Comparison of ENCODE assay signal across 7 cellular contexts in genomic region chr1:68385793-68386524, GRCh38.
DNase-seq lines count a peak whose midpoint lies in the region; ATAC-seq and TF ChIP-seq lines count a peak whose summit lies in the region.
"Not testable (repeated sequence)": the region's sequence is repeated elsewhere in the genome, so short reads cannot be mapped to it uniquely, and the experiment has no call there.

No MANE protein-coding gene starts in this region.

- intact Hi-C loops in A673 (cut with micrococcal nuclease; ENCODE audit: unreplicated experiment); esophagus squamous epithelium (cut with DNase I): not testable (repeated sequence)
- intact Hi-C loops in HCT116 (cut with micrococcal nuclease), result loop anchor here (2.0 to 10.0 kb wide), 2 partner anchors 63 to 701 kb away; partner anchors contain the start of gene GADD45A

- H3K27me3 Mint-ChIP-seq in chondrocyte (ENCODE audit: low read depth), result not testable (repeated sequence)

- RAD21 ChIA-PET in HCT116 (lab: Charles Lee; ENCODE audit: low non-redundant PET in 1 of 2, low total read pairs in 2 of 2, uncharacterized antibody in 2 of 2, unreplicated experiment in 2 of 2), result not testable (repeated sequence)

- peak overlapping the region; percentile 61 for H3K9ac ChIP-seq in HCT116 (ENCODE audit: low read length)

- peak overlapping the region; percentile 70 for H3K4me2 ChIP-seq in HCT116 (ENCODE audit: low read length)
- H3K4me2 ChIP-seq in osteoblast (ENCODE audit: insufficient read depth, low read length), result not testable (repeated sequence)

- WGBS in esophagus squamous epithelium, 2 donors, result 65 to 72% methylated on average over 9 of the region's 10 CpGs

- not testable (repeated sequence) for H3K4me3 Mint-ChIP-seq in chondrocyte (ENCODE audit: unreplicated experiment)

- CTCF ChIA-PET in A673 (lab: Charles Lee), result not testable (repeated sequence)
- CTCF ChIA-PET in HCT116 (lab: Charles Lee), result interaction anchor here (1.6 kb wide), 1 partner anchor 266 kb away, joined by 5 read pairs; no protein-coding TSS in a partner anchor

- H3K27me3 ChIP-seq in A673 (replicated peaks; ENCODE audit: insufficient read depth, low read depth, low read length, poor library complexity); HCT116 (ENCODE audit: insufficient read depth, low read length); SJSA1 (replicated peaks); esophagus squamous epithelium; osteoblast (ENCODE audit: insufficient read depth, low read length): not testable (repeated sequence)

- not testable (repeated sequence) for TF ChIP-seq CTCF in A673 (conservative IDR thresholded peaks at IDR 0.05; ENCODE audit: low read depth, low read length); HCT116 (IDR thresholded peaks at IDR 0.05 in 2 of 3, conservative IDR thresholded peaks at IDR 0.05 in 1 of 3; ENCODE audit: borderline replicate concordance in 1 of 3, insufficient read depth in 1 of 3, low read depth in 2 of 3, low read length in 2 of 3); chondrocyte (IDR thresholded peaks at IDR 0.05); esophagus squamous epithelium (IDR thresholded peaks at IDR 0.05); osteoblast (IDR thresholded peaks at IDR 0.05; ENCODE audit: extremely low read depth, low read depth, low read length)

- H3K4me1 Mint-ChIP-seq in chondrocyte (ENCODE audit: low read depth), result peaks cover 22% of the 10 kb centered on the region

- POLR2A ChIA-PET in A673 (lab: Charles Lee; ENCODE audit: low non-redundant PET), result not testable (repeated sequence)
- POLR2A ChIA-PET in HCT116 (lab: Charles Lee), result interaction anchor here (0.7 to 1.4 kb wide), 6 partner anchors 8 to 701 kb away, joined by 3 to 6 read pairs (median 4); no protein-coding TSS in a partner anchor

- not testable (repeated sequence) for TF ChIP-seq RAD21 in HCT116 (IDR thresholded peaks at IDR 0.05; ENCODE audit: low read depth)

- not testable (repeated sequence) for H3K36me3 ChIP-seq in A673 (ENCODE audit: insufficient read depth, low read length, poor library complexity, severe bottlenecking); HCT116 (ENCODE audit: control insufficient read depth in 1 of 2, insufficient read depth in 2 of 2, low read length in 2 of 2); SJSA1; esophagus squamous epithelium; osteoblast (ENCODE audit: insufficient read depth, low read length)

- not testable (repeated sequence) for H3K9me2 ChIP-seq in HCT116 (ENCODE audit: insufficient read depth)

- peak overlapping the region; percentile 17 for H3K27ac Mint-ChIP-seq in chondrocyte (ENCODE audit: unreplicated experiment)

- DNase-seq in A673 (ENCODE audit: low spot score); SJSA1 (ENCODE audit: low read depth in 1 of 2, low spot score in 2 of 2); chondrocyte (ENCODE audit: low spot score); esophagus squamous epithelium (lab: John Stamatoyannopoulos, UW); osteoblast (ENCODE audit: insufficient read length, low spot score, missing footprints): not testable (repeated sequence)
- DNase-seq in HCT116 (ENCODE audit: low read depth, low spot score), result peak; percentile 59
- peak; percentile 42 for DNase-seq in LoVo (ENCODE audit: low spot score)

- not testable (repeated sequence) for H3K4me1 ChIP-seq in A673 (ENCODE audit: insufficient read depth, low read length, poor library complexity, severe bottlenecking)
- H3K4me1 ChIP-seq in HCT116 (ENCODE audit: control insufficient read depth in 1 of 2, insufficient read depth in 2 of 2, low read length in 2 of 2) (peaks cover 35 to 58% of the 10 kb centered on the region in 2 experiments), SJSA1 (replicated peaks) (peaks cover 25% of the 10 kb centered on the region), esophagus squamous epithelium (peaks cover 9 to 29% (median 17%) of the 10 kb centered on the region in 3 donors), osteoblast (ENCODE audit: insufficient read depth, low read length) (peaks cover 24% of the 10 kb centered on the region)

- not testable (repeated sequence) for H3K27ac ChIP-seq in A673 (ENCODE audit: low read depth, low read length, poor library complexity, severe bottlenecking)
- H3K27ac ChIP-seq in HCT116 (ENCODE audit: low read depth, low read length) (peak overlapping the region; percentile 91), SJSA1 (peak overlapping the region; percentile 71), esophagus squamous epithelium (peak overlapping the region in 3 of 4 donors; percentile 66 to 85 (median 71)), osteoblast (ENCODE audit: low read depth, low read length) (peak overlapping the region; percentile 93)

- H3K4me3 ChIP-seq in A673 (ENCODE audit: low read depth, low read length, poor library complexity, severe bottlenecking); SJSA1; esophagus squamous epithelium; osteoblast (ENCODE audit: insufficient read depth, low read length): not testable (repeated sequence)
- H3K4me3 ChIP-seq in HCT116 (replicated peaks in 1 of 2; ENCODE audit: low read depth in 1 of 2, low read length in 2 of 2), result peak overlapping the region; percentile 62 to 69

- not testable (repeated sequence) for H3K36me3 Mint-ChIP-seq in chondrocyte (ENCODE audit: low read depth)

- H2AFZ ChIP-seq in HCT116 (ENCODE audit: low read depth, low read length, poor library complexity, severe bottlenecking); osteoblast (ENCODE audit: low read length): not testable (repeated sequence)

- H3K9me3 ChIP-seq in A673 (ENCODE audit: low read depth, low read length, poor library complexity, severe bottlenecking); HCT116 (ENCODE audit: control insufficient read depth in 1 of 2, insufficient read depth in 1 of 2, low read depth in 1 of 2, low read length in 2 of 2); SJSA1 (replicated peaks); esophagus squamous epithelium; osteoblast (ENCODE audit: low read depth, low read length): not testable (repeated sequence)

- not testable (repeated sequence) for H4K20me1 ChIP-seq in HCT116 (ENCODE audit: insufficient read depth); osteoblast (ENCODE audit: insufficient read depth, low read length)

- BruUV-seq in A673 (replicated peaks; lab: Mats Ljungman, UMichigan), result TSS peak; percentile 38
- not testable (repeated sequence) for BruUV-seq in HCT116 (replicated peaks; lab: Mats Ljungman, UMichigan)

- TF ChIP-seq POLR2A in HCT116 (IDR thresholded peaks at IDR 0.05; ENCODE audit: borderline replicate concordance, extremely low read depth, insufficient read depth, insufficient read length); esophagus squamous epithelium (IDR thresholded peaks at IDR 0.05): not testable (repeated sequence)

- ATAC-seq in HCT116, result peak; percentile 3

- H3K9me3 Mint-ChIP-seq in chondrocyte (ENCODE audit: low read depth), result not testable (repeated sequence)

- H3K79me2 ChIP-seq in HCT116 (ENCODE audit: insufficient read depth, low read length), result peaks cover 40% of the 10 kb centered on the region
- not testable (repeated sequence) for H3K79me2 ChIP-seq in osteoblast (ENCODE audit: insufficient read depth, low read length)

TF ChIP-seq in HCT116, 20 proteins besides CTCF, POLR2A, EP300 and RAD21:
- TF ChIP-seq FOSL1 (IDR thresholded peaks at IDR 0.05; ENCODE audit: low read depth) (peak; percentile 32; the same call in 1 of the 2 replicates), SIN3A (IDR thresholded peaks at IDR 0.05; ENCODE audit: low read depth) (peak; percentile 54), POLR2AphosphoS5 (IDR thresholded peaks at IDR 0.05; ENCODE audit: low read depth, low read length) (peak; percentile 83), SP1 (IDR thresholded peaks at IDR 0.05; ENCODE audit: low read depth) (peak; percentile 80), JUND (IDR thresholded peaks at IDR 0.05) (peak; percentile 37; the same call in 1 of the 2 replicates), EGR1 (IDR thresholded peaks at IDR 0.05; ENCODE audit: low read depth) (peak; percentile 31; the same call in 1 of the 2 replicates)
